34 cellular contexts compared by ENCODE assay signal in the genomic region with DNA sequence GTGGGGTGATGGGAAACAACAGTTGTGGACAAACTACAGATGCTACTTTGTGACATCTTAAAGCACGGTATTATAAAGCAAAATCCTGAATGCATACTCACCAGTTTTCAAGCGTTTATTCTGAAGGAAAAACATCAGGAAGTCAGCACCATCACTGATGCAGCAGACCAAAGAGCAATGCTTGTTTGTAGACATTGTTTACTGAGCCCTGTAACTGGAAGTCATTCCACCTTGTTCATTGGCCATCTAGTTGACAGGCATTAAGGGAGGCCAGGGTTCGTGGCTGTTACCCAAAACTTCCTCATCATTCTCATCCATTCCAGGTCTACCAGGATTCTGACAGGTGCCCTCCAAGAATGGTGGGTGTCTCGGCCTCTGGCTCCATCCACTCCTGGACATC.
"Had no signal": no experiment of that assay in that cellular context is flagged by ENCODE, and none has a peak within 500 bp of the region (broad histone marks: within the 10 kb centered on the region; RNA-seq: fewer than 3 reads in every experiment).

No MANE protein-coding gene starts in this region.

- DNase-seq: Karpas-422, Kasumi-1, MG63, MM.1S, MV-4-11, NCI-H1048, NCI-H1092, NCI-H1092 treated with DMSO at 0.1 percent for 48 hours, NCI-H1105, NCI-H1105 treated with DMSO at 0.1 percent for 48 hours, NCI-H1417, NCI-H1417 treated with DMSO at 0.1 percent for 48 hours, NCI-H1436, NCI-H1436 treated with DMSO at 0.1 percent for 48 hours, NCI-H146, NCI-H1694, NCI-H1694 treated with DMSO at 0.1 percent for 48 hours, NCI-H187, NCI-H187 treated with DMSO at 0.1 percent for 48 hours, NCI-H1930, NCI-H2029, NCI-H2029 treated with DMSO at 0.1 percent for 48 hours, NCI-H2081, NCI-H2081 treated with DMSO at 0.1 percent for 48 hours, NCI-H2107, NCI-H2171, NCI-H2171 treated with DMSO at 0.1 percent for 48 hours, NCI-H2227 treated with DMSO at 0.1 percent for 48 hours, NCI-H226, NCI-H345, NCI-H446, NCI-H446 treated with DMSO at 0.1 percent for 48 hours, NCI-H510A, NCI-H510A treated with DMSO at 0.1 percent for 48 hours had no signal

- H3K4me3 ChIP-seq: MG63 had no signal

- H3K9me3 ChIP-seq: MG63 had no signal

- H3K36me3 ChIP-seq: MG63 had no signal
